Comparison of ENCODE assay signal across 1 cellular context in genomic region chr7:51276091-51276605, GRCh38.
TF ChIP-seq lines count a peak whose summit lies in the region.

No MANE protein-coding gene starts in this region.

TF ChIP-seq in HEK293, 187 proteins besides CTCF, POLR2A, EP300 and RAD21 (continued from another document):
- TF ChIP-seq PATZ1 (tag by site-specific recombination; IDR thresholded peaks at IDR 0.05) = no peak
- TF ChIP-seq ATF2 (tag by site-specific recombination; IDR thresholded peaks at IDR 0.05; ENCODE audit: low read depth) = no peak
- no peak for TF ChIP-seq ZNF404 (tag by site-specific recombination; IDR thresholded peaks at IDR 0.05)
- no peak for TF ChIP-seq ZNF518A (tag by site-specific recombination; conservative IDR thresholded peaks at IDR 0.05; ENCODE audit: low read depth)
- no peak for TF ChIP-seq ZNF514 (tag by site-specific recombination; IDR thresholded peaks at IDR 0.05)
- no peak for TF ChIP-seq ZNF184 (tag by site-specific recombination; IDR thresholded peaks at IDR 0.05)
TF ChIP-seq in HEK293: peak in this region for 0.
